1 cellular context compared by ENCODE assay signal in the genomic region with DNA sequence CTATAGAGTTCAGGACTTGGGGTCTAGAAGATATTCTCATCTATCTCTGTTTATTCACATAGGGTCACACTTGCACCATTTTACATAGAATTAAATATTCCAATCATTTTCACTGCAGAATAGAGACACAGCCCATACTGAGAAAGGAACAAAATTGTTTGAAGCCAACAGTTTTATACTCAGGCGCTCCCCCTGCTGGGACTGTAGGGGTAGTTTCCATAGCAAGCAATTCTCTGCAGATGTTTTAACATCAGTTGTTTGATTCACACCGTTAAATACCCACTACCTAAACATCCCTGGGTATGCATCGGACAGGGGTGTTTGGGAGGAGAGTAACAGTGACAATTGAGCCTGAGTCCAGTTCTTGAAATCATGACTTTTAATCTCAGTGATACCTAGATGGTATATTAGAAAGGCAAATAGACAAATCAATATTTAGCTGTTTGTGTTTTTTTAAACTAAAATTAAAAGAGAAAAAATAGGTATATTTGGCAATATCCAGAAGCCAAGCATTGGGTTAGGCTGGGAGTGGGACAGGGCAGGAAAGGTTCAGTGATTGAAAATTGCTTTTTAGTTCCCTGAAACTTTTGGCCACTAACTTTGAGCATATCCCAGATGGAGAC.
TF ChIP-seq lines count a peak whose summit lies in the region.

No MANE protein-coding gene starts in this region.

TF ChIP-seq in liver, 16 proteins besides CTCF, POLR2A, EP300 and RAD21 (continued from another document):
- no peak for TF ChIP-seq ZBTB33 (IDR thresholded peaks at IDR 0.05)
- TF ChIP-seq NR2F2 (IDR thresholded peaks at IDR 0.05), result no peak
- TF ChIP-seq TAF1 (conservative IDR thresholded peaks at IDR 0.05), result no peak
- no peak for TF ChIP-seq RXRA (IDR thresholded peaks at IDR 0.05)
- TF ChIP-seq, protein P1, sequence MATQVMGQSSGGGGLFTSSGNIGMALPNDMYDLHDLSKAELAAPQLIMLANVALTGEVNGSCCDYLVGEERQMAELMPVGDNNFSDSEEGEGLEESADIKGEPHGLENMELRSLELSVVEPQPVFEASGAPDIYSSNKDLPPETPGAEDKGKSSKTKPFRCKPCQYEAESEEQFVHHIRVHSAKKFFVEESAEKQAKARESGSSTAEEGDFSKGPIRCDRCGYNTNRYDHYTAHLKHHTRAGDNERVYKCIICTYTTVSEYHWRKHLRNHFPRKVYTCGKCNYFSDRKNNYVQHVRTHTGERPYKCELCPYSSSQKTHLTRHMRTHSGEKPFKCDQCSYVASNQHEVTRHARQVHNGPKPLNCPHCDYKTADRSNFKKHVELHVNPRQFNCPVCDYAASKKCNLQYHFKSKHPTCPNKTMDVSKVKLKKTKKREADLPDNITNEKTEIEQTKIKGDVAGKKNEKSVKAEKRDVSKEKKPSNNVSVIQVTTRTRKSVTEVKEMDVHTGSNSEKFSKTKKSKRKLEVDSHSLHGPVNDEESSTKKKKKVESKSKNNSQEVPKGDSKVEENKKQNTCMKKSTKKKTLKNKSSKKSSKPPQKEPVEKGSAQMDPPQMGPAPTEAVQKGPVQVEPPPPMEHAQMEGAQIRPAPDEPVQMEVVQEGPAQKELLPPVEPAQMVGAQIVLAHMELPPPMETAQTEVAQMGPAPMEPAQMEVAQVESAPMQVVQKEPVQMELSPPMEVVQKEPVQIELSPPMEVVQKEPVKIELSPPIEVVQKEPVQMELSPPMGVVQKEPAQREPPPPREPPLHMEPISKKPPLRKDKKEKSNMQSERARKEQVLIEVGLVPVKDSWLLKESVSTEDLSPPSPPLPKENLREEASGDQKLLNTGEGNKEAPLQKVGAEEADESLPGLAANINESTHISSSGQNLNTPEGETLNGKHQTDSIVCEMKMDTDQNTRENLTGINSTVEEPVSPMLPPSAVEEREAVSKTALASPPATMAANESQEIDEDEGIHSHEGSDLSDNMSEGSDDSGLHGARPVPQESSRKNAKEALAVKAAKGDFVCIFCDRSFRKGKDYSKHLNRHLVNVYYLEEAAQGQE (IDR thresholded peaks at IDR 0.05), result no peak
- no peak for TF ChIP-seq YY1 (IDR thresholded peaks at IDR 0.05)
